In genomic region chr7:81665236-81665635, GRCh38 we compare ENCODE assay signal across 20 cellular contexts.
A peak's percentile ranks its signal among the peaks of the same experiment; 100 is the strongest.
DNase-seq lines count a peak whose midpoint lies in the region; TF ChIP-seq lines count a peak whose summit lies in the region.
"Had no signal": no experiment of that assay in that cellular context is flagged by ENCODE, and none has a peak within 500 bp of the region (broad histone marks: within the 10 kb centered on the region; RNA-seq: fewer than 3 reads in every experiment).

No MANE protein-coding gene starts in this region.

- H3K9me2 ChIP-seq in SK-N-SH, result no peaks in the 10 kb centered on the region

- TF ChIP-seq RAD21 in SK-N-SH (IDR thresholded peaks at IDR 0.05; ENCODE audit: low read length), result peak; percentile 43

- no peaks in the 10 kb centered on the region for H3K9me3 ChIP-seq in BE2C
- no peaks in the 10 kb centered on the region; the same call in 1 of the 2 replicates for H3K9me3 ChIP-seq in SK-N-SH
- H3K9me3 ChIP-seq: A549, BLaER1 had no signal

- TF ChIP-seq EP300 in SK-N-SH (IDR thresholded peaks at IDR 0.05; ENCODE audit: borderline replicate concordance in 1 of 2, low read depth in 1 of 2, low read length in 1 of 2), result peak in 1 of 2 experiments; percentile 98; a peak in 2 of 4 replicates

- H3K36me3 Mint-ChIP-seq in osteocyte (ENCODE audit: unreplicated experiment) (peaks cover 23% of the 10 kb centered on the region), CD14-positive monocyte (no peaks in the 10 kb centered on the region)
- H3K36me3 Mint-ChIP-seq in activated CD4-positive, alpha-beta memory T cell treated with anti-CD3 and anti-CD28 coated beads, Interleukin-2, amount 10 ng/mL, durations not matched to agents 7 days and 5 days (ENCODE audit: low read depth), result no peaks in the 10 kb centered on the region
- no peaks in the 10 kb centered on the region for H3K36me3 Mint-ChIP-seq in T-helper 2 cell treated with Interferon-gamma antibody and Interleukin-4, amounts not matched to agents 5 μg/mL and 100 μg/mL, for 36 hours (ENCODE audit: low read depth)
- H3K36me3 Mint-ChIP-seq: CD4-positive, CD25-positive, alpha-beta regulatory T cell; CD8-positive, alpha-beta memory T cell; IgD-negative memory B cell had no signal

- H3K4me1 Mint-ChIP-seq in osteocyte (ENCODE audit: unreplicated experiment) (peaks cover 72% of the 10 kb centered on the region), CD14-positive monocyte (no peaks in the 10 kb centered on the region)
- H3K4me1 Mint-ChIP-seq in activated CD4-positive, alpha-beta memory T cell treated with anti-CD3 and anti-CD28 coated beads, Interleukin-2, amount 10 ng/mL, durations not matched to agents 7 days and 5 days, result no peaks in the 10 kb centered on the region
- no peaks in the 10 kb centered on the region for H3K4me1 Mint-ChIP-seq in T-helper 2 cell treated with Interferon-gamma antibody and Interleukin-4, amounts not matched to agents 5 μg/mL and 100 μg/mL, for 36 hours (ENCODE audit: low read depth)
- H3K4me1 Mint-ChIP-seq: CD4-positive, CD25-positive, alpha-beta regulatory T cell; CD8-positive, alpha-beta memory T cell; IgD-negative memory B cell had no signal

- H3K4me3 ChIP-seq in BE2C (ENCODE audit: low read depth, low read length), result no peak overlapping the region
- H3K4me3 ChIP-seq in SK-N-SH (ENCODE audit: low read depth in 2 of 2, low read length in 1 of 2), result no peak overlapping the region
- H3K4me3 ChIP-seq: A549, BLaER1, GM23248 had no signal

- no peak overlapping the region for H3K4me2 ChIP-seq in SK-N-SH
- H3K4me2 ChIP-seq: A549, BLaER1 had no signal

- no peaks in the 10 kb centered on the region for H3F3A ChIP-seq in SK-N-SH (replicated peaks; ENCODE audit: insufficient read depth)

- DNase-seq in BE2C (peak; percentile 36), NCI-H524 treated with DMSO at 0.1 percent for 48 hours (lab: John Stamatoyannopoulos, UW) (peak; percentile 69), SK-N-SH (peak; percentile 27), osteocyte (ENCODE audit: extremely low spot score, unreplicated experiment) (no peak), CD14-positive monocyte (ENCODE audit: low spot score) (no peak)
- no peak for DNase-seq in activated CD4-positive, alpha-beta memory T cell treated with anti-CD3 and anti-CD28 coated beads, Interleukin-2, amount 10 ng/mL, durations not matched to agents 7 days and 5 days
- no peak for DNase-seq in T-helper 2 cell treated with Interferon-gamma antibody and Interleukin-4, amounts not matched to agents 5 μg/mL and 100 μg/mL, for 36 hours (ENCODE audit: low spot score)
- DNase-seq: AML-193; CD4-positive, CD25-positive, alpha-beta regulatory T cell; CD8-positive, alpha-beta memory T cell; COR-L47; DMS53; DND-41; GM23248; HCEC 1CT; KBM-7 had no signal

- H3K27me3 ChIP-seq in BE2C (no peaks in the 10 kb centered on the region), SK-N-SH (ENCODE audit: insufficient read depth) (no peaks in the 10 kb centered on the region)
- H3K27me3 ChIP-seq: BLaER1 had no signal

- intact Hi-C loops in CD14-positive monocyte (cut with micrococcal nuclease), result no loop called here

- POLR2A ChIA-PET in SK-N-SH (lab: Yijun Ruan, JAX), result interaction anchor here (1.3 kb wide), 1 partner anchor 20 kb away, joined by 4 read pairs; no protein-coding TSS in a partner anchor
- POLR2A ChIA-PET in activated CD4-positive, alpha-beta memory T cell treated with anti-CD3 and anti-CD28 coated beads, Interleukin-2, amount 10 ng/mL, durations not matched to agents 7 days and 5 days (lab: Charles Lee), result no interaction called here

- H3K9ac ChIP-seq in SK-N-SH, result no peak overlapping the region
- H3K9ac ChIP-seq: BLaER1, GM23248 had no signal

- H4K20me1 ChIP-seq in SK-N-SH (ENCODE audit: insufficient read depth), result no peaks in the 10 kb centered on the region
- H4K20me1 ChIP-seq: BLaER1 had no signal

- peaks cover 23% of the 10 kb centered on the region for H3K4me1 ChIP-seq in BE2C
- H3K4me1 ChIP-seq in SK-N-SH (ENCODE audit: control insufficient read depth in 1 of 2, insufficient read depth in 2 of 2, low read depth in 1 of 2, low read length in 1 of 2), result peaks cover 0 to 24% of the 10 kb centered on the region in 2 experiments; a peak in 2 of 4 replicates

- H3K27ac Mint-ChIP-seq in osteocyte (ENCODE audit: unreplicated experiment) (peak overlapping the region; percentile 84), CD14-positive monocyte (no peak overlapping the region)
- no peak overlapping the region for H3K27ac Mint-ChIP-seq in activated CD4-positive, alpha-beta memory T cell treated with anti-CD3 and anti-CD28 coated beads, Interleukin-2, amount 10 ng/mL, durations not matched to agents 7 days and 5 days
- H3K27ac Mint-ChIP-seq in T-helper 2 cell treated with Interferon-gamma antibody and Interleukin-4, amounts not matched to agents 5 μg/mL and 100 μg/mL, for 36 hours, result no peak overlapping the region
- H3K27ac Mint-ChIP-seq: CD4-positive, CD25-positive, alpha-beta regulatory T cell; CD8-positive, alpha-beta memory T cell; IgD-negative memory B cell had no signal

- H3K27ac ChIP-seq in SK-N-SH (ENCODE audit: low read depth in 2 of 2, low read length in 1 of 2), result peak overlapping the region in 1 of 2 experiments; percentile 85; a peak in 2 of 4 replicates
- H3K27ac ChIP-seq: 22Rv1, A549, BLaER1, GM23248 had no signal

- no peak for TF ChIP-seq CTCF in BE2C (IDR thresholded peaks at IDR 0.05; ENCODE audit: low read depth, low read length)
- no peak for TF ChIP-seq CTCF in SK-N-SH (IDR thresholded peaks at IDR 0.05)
- TF ChIP-seq CTCF in osteocyte (IDR thresholded peaks at IDR 0.05), result no peak
- no peak for TF ChIP-seq CTCF in CD14-positive monocyte (IDR thresholded peaks at IDR 0.05)

- CTCF ChIA-PET in SK-N-SH (lab: Yijun Ruan, JAX), result interaction anchor here (0.7 to 2.2 kb wide), 10 partner anchors 16 to 1064 kb away, joined by 3 to 12 read pairs (median 4); no protein-coding TSS in a partner anchor
- CTCF ChIA-PET in activated CD4-positive, alpha-beta memory T cell treated with anti-CD3 and anti-CD28 coated beads, Interleukin-2, amount 10 ng/mL, durations not matched to agents 7 days and 5 days (lab: Charles Lee), result no interaction called here

- no peak overlapping the region for H2AFZ ChIP-seq in SK-N-SH (ENCODE audit: low read depth)
- H2AFZ ChIP-seq: GM23248 had no signal

- H3K27me3 Mint-ChIP-seq in osteocyte (ENCODE audit: unreplicated experiment) (no peaks in the 10 kb centered on the region), CD14-positive monocyte (ENCODE audit: low read depth in 3 of 3) (no peaks in the 10 kb centered on the region)
- no peaks in the 10 kb centered on the region for H3K27me3 Mint-ChIP-seq in activated CD4-positive, alpha-beta memory T cell treated with anti-CD3 and anti-CD28 coated beads, Interleukin-2, amount 10 ng/mL, durations not matched to agents 7 days and 5 days
- no peaks in the 10 kb centered on the region for H3K27me3 Mint-ChIP-seq in T-helper 2 cell treated with Interferon-gamma antibody and Interleukin-4, amounts not matched to agents 5 μg/mL and 100 μg/mL, for 36 hours (ENCODE audit: low read depth)
- H3K27me3 Mint-ChIP-seq: CD4-positive, CD25-positive, alpha-beta regulatory T cell; CD8-positive, alpha-beta memory T cell; IgD-negative memory B cell had no signal

- 73% methylated on average over 3 of the region's 3 CpGs for WGBS in SK-N-SH (ENCODE audit: low lambda C conversion rate)

- H3K9me3 Mint-ChIP-seq in osteocyte (ENCODE audit: unreplicated experiment) (peaks cover 16% of the 10 kb centered on the region), CD14-positive monocyte (peaks cover 0 to 6% (median 3%) of the 10 kb centered on the region in 7 donors)
- H3K9me3 Mint-ChIP-seq in activated CD4-positive, alpha-beta memory T cell treated with anti-CD3 and anti-CD28 coated beads, Interleukin-2, amount 10 ng/mL, durations not matched to agents 7 days and 5 days, result peaks cover 9% of the 10 kb centered on the region
- H3K9me3 Mint-ChIP-seq in T-helper 2 cell treated with Interferon-gamma antibody and Interleukin-4, amounts not matched to agents 5 μg/mL and 100 μg/mL, for 36 hours, result peaks cover 5% of the 10 kb centered on the region

- H3K36me3 ChIP-seq in BE2C (no peaks in the 10 kb centered on the region), SK-N-SH (replicated peaks in 1 of 2; ENCODE audit: control insufficient read depth in 1 of 2, insufficient read depth in 2 of 2, low read length in 1 of 2) (no peaks in the 10 kb centered on the region)
- H3K36me3 ChIP-seq: BLaER1 had no signal

- H3K4me3 Mint-ChIP-seq in osteocyte (ENCODE audit: unreplicated experiment), result no peak overlapping the region
- H3K4me3 Mint-ChIP-seq in CD14-positive monocyte, result no peak overlapping the region
- H3K4me3 Mint-ChIP-seq in activated CD4-positive, alpha-beta memory T cell treated with anti-CD3 and anti-CD28 coated beads, Interleukin-2, amount 10 ng/mL, durations not matched to agents 7 days and 5 days, result no peak overlapping the region
- no peak overlapping the region for H3K4me3 Mint-ChIP-seq in T-helper 2 cell treated with Interferon-gamma antibody and Interleukin-4, amounts not matched to agents 5 μg/mL and 100 μg/mL, for 36 hours
- H3K4me3 Mint-ChIP-seq: CD4-positive, CD25-positive, alpha-beta regulatory T cell; CD8-positive, alpha-beta memory T cell; IgD-negative memory B cell had no signal

- no peaks in the 10 kb centered on the region for H3K79me2 ChIP-seq in SK-N-SH (ENCODE audit: insufficient read depth)

TF ChIP-seq in SK-N-SH, 30 proteins besides CTCF, POLR2A, EP300 and RAD21 (continues in another document):
- TF ChIP-seq RFX5 (IDR thresholded peaks at IDR 0.05; ENCODE audit: low read length) (no peak), USF1 (IDR thresholded peaks at IDR 0.05; ENCODE audit: borderline replicate concordance, low read depth) (no peak), ELF1 (IDR thresholded peaks at IDR 0.05) (no peak), TAF1 (IDR thresholded peaks at IDR 0.05; ENCODE audit: borderline replicate concordance, low read depth, low read length) (no peak), TCF12 (IDR thresholded peaks at IDR 0.05) (no peak), CHD2 (IDR thresholded peaks at IDR 0.05; ENCODE audit: low read length, partially characterized antibody) (peak; percentile 84), JUND (IDR thresholded peaks at IDR 0.05) (no peak), PBX3 (IDR thresholded peaks at IDR 0.05) (no peak)

Comparison
In these comparisons a context has a peak if more than half of its experiments do, and no peak if none do; other contexts are left out.
1. DNase-seq: peak in BE2C (single experiment), NCI-H524 treated with DMSO at 0.1 percent for 48 hours (single experiment) and SK-N-SH (single experiment); none in osteocyte (single experiment), CD14-positive monocyte (single experiment), activated CD4-positive, alpha-beta memory T cell treated with anti-CD3 and anti-CD28 coated beads, Interleukin-2, amount 10 ng/mL, durations not matched to agents 7 days and 5 days (single experiment) and T-helper 2 cell treated with Interferon-gamma antibody and Interleukin-4, amounts not matched to agents 5 μg/mL and 100 μg/mL, for 36 hours (single experiment).